8 cellular contexts compared by ENCODE assay signal in genomic region chr22:31631381-31631780, GRCh38. TPM values are rescaled to one million over a fixed set of nuclear protein-coding genes. Genes with fewer than 3 reads are reported as not detected.
DNase-seq lines count a peak whose midpoint lies in the region; ATAC-seq and TF ChIP-seq lines count a peak whose summit lies in the region.

No MANE protein-coding gene starts in this region.

- peak overlapping the region; percentile 79 for H3K4me2 ChIP-seq in OCI-LY1 (ENCODE audit: low read length)

- H3K27me3 ChIP-seq in CD4-positive, CD25-positive, alpha-beta regulatory T cell (ENCODE audit: control insufficient read depth, insufficient read depth, low read length), result no peaks in the 10 kb centered on the region
- H3K27me3 ChIP-seq in OCI-LY1 (ENCODE audit: insufficient read depth, low read length) (no peaks in the 10 kb centered on the region), ectodermal cell (ENCODE audit: control insufficient read depth, insufficient read depth, low read length, poor library complexity, severe bottlenecking) (no peaks in the 10 kb centered on the region)

- H3K27me3 Mint-ChIP-seq in CD4-positive, CD25-positive, alpha-beta regulatory T cell, result no peaks in the 10 kb centered on the region
- no peaks in the 10 kb centered on the region for H3K27me3 Mint-ChIP-seq in neural crest cell (ENCODE audit: low read depth)

- no peaks in the 10 kb centered on the region for H3K9me3 ChIP-seq in CD4-positive, CD25-positive, alpha-beta regulatory T cell (ENCODE audit: control insufficient read depth in 2 of 2, low read length in 2 of 2)
- H3K9me3 ChIP-seq in OCI-LY1 (ENCODE audit: low read length) (no peaks in the 10 kb centered on the region), ectodermal cell (ENCODE audit: control insufficient read depth, low read length) (no peaks in the 10 kb centered on the region)

- H3K4me1 ChIP-seq in CD4-positive, CD25-positive, alpha-beta regulatory T cell (ENCODE audit: control insufficient read depth, insufficient read depth, low read length, poor library complexity, severe bottlenecking), result peaks cover 30% of the 10 kb centered on the region
- H3K4me1 ChIP-seq in OCI-LY1 (ENCODE audit: insufficient read depth, low read length, severe bottlenecking), result peaks cover 69% of the 10 kb centered on the region
- H3K4me1 ChIP-seq in ectodermal cell (ENCODE audit: control insufficient read depth, insufficient read depth, low read length), result peaks cover 18% of the 10 kb centered on the region

- WGBS in ectodermal cell, 2 experiments, result 75 to 78% methylated on average over 9 of the region's 9 CpGs

- H3K4me1 Mint-ChIP-seq in CD4-positive, CD25-positive, alpha-beta regulatory T cell, result peaks cover 4 to 52% (median 23%) of the 10 kb centered on the region in 4 donors
- peaks cover 13% of the 10 kb centered on the region for H3K4me1 Mint-ChIP-seq in neural crest cell

- H3K27ac Mint-ChIP-seq in CD4-positive, CD25-positive, alpha-beta regulatory T cell, result peak overlapping the region; percentile 76 to 90 (median 89)
- H3K27ac Mint-ChIP-seq in neural crest cell (ENCODE audit: unreplicated experiment), result no peak overlapping the region

- H3K36me3 ChIP-seq in CD4-positive, CD25-positive, alpha-beta regulatory T cell (ENCODE audit: control insufficient read depth, insufficient read depth, low read length), result no peaks in the 10 kb centered on the region
- H3K36me3 ChIP-seq in OCI-LY1 (ENCODE audit: insufficient read depth, low read length) (peaks cover 12% of the 10 kb centered on the region; the same call in 1 of the 2 replicates), ectodermal cell (ENCODE audit: control insufficient read depth, insufficient read depth, low read length) (no peaks in the 10 kb centered on the region)

- peaks cover 3% of the 10 kb centered on the region for H3K36me3 Mint-ChIP-seq in CD4-positive, CD25-positive, alpha-beta regulatory T cell
- H3K36me3 Mint-ChIP-seq in neural crest cell (ENCODE audit: low read depth), result no peaks in the 10 kb centered on the region

- H3K4me3 ChIP-seq in CD4-positive, CD25-positive, alpha-beta regulatory T cell (ENCODE audit: low read depth, low read length), result peak overlapping the region; percentile 24
- H3K4me3 ChIP-seq in OCI-LY1 (ENCODE audit: low read depth, low read length, poor library complexity, severe bottlenecking), result peak overlapping the region; percentile 60
- peak overlapping the region; percentile 46 for H3K4me3 ChIP-seq in ectodermal cell (ENCODE audit: insufficient read depth, low read depth, low read length)

- ATAC-seq in CD4-positive, CD25-positive, alpha-beta regulatory T cell (ENCODE audit: low read depth in 2 of 2), result no peak
- ATAC-seq in HG03457 (IDR thresholded peaks at IDR 0.05; ENCODE audit: unreplicated experiment) (no peak), GM19455 (IDR thresholded peaks at IDR 0.05; ENCODE audit: unreplicated experiment) (no peak)

- H3K4me3 Mint-ChIP-seq in CD4-positive, CD25-positive, alpha-beta regulatory T cell, result peak overlapping the region; percentile 54 to 89 (median 79)
- peak overlapping the region; percentile 85 for H3K4me3 Mint-ChIP-seq in neural crest cell

- H3K9ac ChIP-seq in OCI-LY1 (ENCODE audit: low read length), result peak overlapping the region; percentile 70

- 0 out of 2 replicates have a peak, but pooled peaks cover 3% of the 10 kb centered on the region for H3K79me2 ChIP-seq in OCI-LY1 (ENCODE audit: insufficient read depth, low read length)

- no peaks in the 10 kb centered on the region for H3K9me3 Mint-ChIP-seq in CD4-positive, CD25-positive, alpha-beta regulatory T cell
- no peaks in the 10 kb centered on the region for H3K9me3 Mint-ChIP-seq in neural crest cell

- no peak for DNase-seq in CD4-positive, CD25-positive, alpha-beta regulatory T cell
- DNase-seq in neural crest cell (ENCODE audit: low read depth, low spot score), result no peak
- no peak for DNase-seq in NCI-H446 treated with DMSO at 0.1 percent for 48 hours (lab: John Stamatoyannopoulos, UW)
- no peak for DNase-seq in putamen (ENCODE audit: low spot score)

- H3F3A ChIP-seq in OCI-LY1 (ENCODE audit: insufficient read depth, low read length), result 0 out of 2 replicates have a peak, but pooled peaks cover 7% of the 10 kb centered on the region

- H3K9me2 ChIP-seq in OCI-LY1 (ENCODE audit: low read depth, low read length), result no peaks in the 10 kb centered on the region

- no peaks in the 10 kb centered on the region for H4K20me1 ChIP-seq in OCI-LY1 (ENCODE audit: insufficient read depth, low read length)

- TF ChIP-seq CTCF in OCI-LY1 (IDR thresholded peaks at IDR 0.05; ENCODE audit: low read length), result no peak
- TF ChIP-seq CTCF in neural crest cell (conservative IDR thresholded peaks at IDR 0.05), result no peak

- H2AFZ ChIP-seq in OCI-LY1 (ENCODE audit: low read length), result no peak overlapping the region

- H3K27ac ChIP-seq in CD4-positive, CD25-positive, alpha-beta regulatory T cell (ENCODE audit: insufficient read depth, low read length, poor library complexity, severe bottlenecking), result peak overlapping the region; percentile 90
- H3K27ac ChIP-seq in OCI-LY1 (ENCODE audit: low read depth, low read length, poor library complexity, severe bottlenecking) (peak overlapping the region; percentile 91), ectodermal cell (ENCODE audit: insufficient read depth, low read depth, low read length, poor library complexity, severe bottlenecking) (no peak overlapping the region)

RNA-seq across cellular contexts. Expression of gene PISD, which starts 30.6 kb away (rescaled TPM):
- 41.5 TPM for total RNA-seq in CD4-positive, CD25-positive, alpha-beta regulatory T cell
- 10 to 100 TPM; 12.7 to 19.4 (median 15.4) TPM for polyA plus RNA-seq in CD4-positive, CD25-positive, alpha-beta regulatory T cell
- polyA plus RNA-seq in ectodermal cell (2013, experiment 1 of 4), result 35.6 TPM
- 34.5 TPM for polyA plus RNA-seq in ectodermal cell (2013, experiment 2 of 4)
- 25.7 TPM for polyA plus RNA-seq in ectodermal cell (2013, experiment 3 of 4)
- 30.3 TPM for polyA plus RNA-seq in ectodermal cell (2013, experiment 4 of 4)
- total RNA-seq in neural crest cell, result 29.0 and 29.2 TPM in 2 replicates
